ENCODE assay signal across 8 cellular contexts in genomic region chr12:54360717-54361456, GRCh38. TPM values are rescaled to one million over a fixed set of nuclear protein-coding genes. Genes with fewer than 3 reads are reported as not detected.
DNase-seq lines count a peak whose midpoint lies in the region; ATAC-seq and TF ChIP-seq lines count a peak whose summit lies in the region.

No MANE protein-coding gene starts in this region.

- H3K4me2 ChIP-seq in mesenchymal stem cell (ENCODE audit: low read length, poor library complexity, severe bottlenecking) = no peak overlapping the region

- H3K4me1 ChIP-seq in mesenchymal stem cell (ENCODE audit: control insufficient read depth, insufficient read depth, low read depth, low read length) (peaks cover 24% of the 10 kb centered on the region), stomach (peaks cover 18 to 48% (median 33%) of the 10 kb centered on the region in 4 donors)

- ATAC-seq in HG03378 (IDR thresholded peaks at IDR 0.05; ENCODE audit: unreplicated experiment) = no peak

- H2BK5ac ChIP-seq in mesenchymal stem cell (ENCODE audit: low read depth, low read length, poor library complexity, severe bottlenecking) = no peak overlapping the region

- peak overlapping the region in 1 of 2 experiments; percentile 99 for H2BK12ac ChIP-seq in mesenchymal stem cell (ENCODE audit: low read length in 2 of 2)

- H3K9me3 ChIP-seq in mesenchymal stem cell (ENCODE audit: control insufficient read depth, low read length) (no peaks in the 10 kb centered on the region), stomach (no peaks in the 10 kb centered on the region)

- no peak overlapping the region for H4K91ac ChIP-seq in mesenchymal stem cell (ENCODE audit: low read length)

- no peaks in the 10 kb centered on the region for H3K27me3 ChIP-seq in mesenchymal stem cell (ENCODE audit: control insufficient read depth in 1 of 2, insufficient read depth in 1 of 2, low read length in 2 of 2)
- H3K27me3 ChIP-seq in stomach = no peaks in the 10 kb centered on the region

- H3K4ac ChIP-seq in mesenchymal stem cell (ENCODE audit: low read depth in 1 of 2, low read length in 2 of 2) = peak overlapping the region in 1 of 2 experiments; percentile 64

- H3K18ac ChIP-seq in mesenchymal stem cell (ENCODE audit: low read depth in 1 of 2, low read length in 2 of 2) = peak overlapping the region in 1 of 2 experiments; percentile 37

- no peak overlapping the region for H4K8ac ChIP-seq in mesenchymal stem cell (ENCODE audit: low read length)

- DNase-seq in SIG-M5 treated with dmso at 0.1 percent for 504 hours (lab: John Stamatoyannopoulos, UW; ENCODE audit: unreplicated experiment) = peak; percentile 51
- no peak for DNase-seq in SIG-M5 (lab: John Stamatoyannopoulos, UW)
- peak; percentile 82 for DNase-seq in NCI-H2107 treated with DMSO at 0.1 percent for 48 hours (lab: John Stamatoyannopoulos, UW; ENCODE audit: unreplicated experiment)
- peak; percentile 30 for DNase-seq in activated CD4-positive, alpha-beta T cell treated with anti-CD3 and anti-CD28 coated beads for 1 hour
- DNase-seq in dermis blood vessel endothelial cell = peak; percentile 90
- peak; percentile 86 for DNase-seq in mesenchymal stem cell
- DNase-seq in stomach = peak; percentile 87

- H3K4me3 ChIP-seq in mesenchymal stem cell (ENCODE audit: insufficient read depth in 1 of 2, low read depth in 1 of 2, low read length in 2 of 2) = no peak overlapping the region
- no peak overlapping the region for H3K4me3 ChIP-seq in stomach

- no peak for TF ChIP-seq POLR2A in stomach (IDR thresholded peaks at IDR 0.05)

- TF ChIP-seq CTCF in stomach (IDR thresholded peaks at IDR 0.05) = peak in 5 of 7 experiments; percentile 44 to 93 (median 66)

- H2AK5ac ChIP-seq in mesenchymal stem cell (ENCODE audit: low read length, severe bottlenecking) = no peak overlapping the region

- intact Hi-C loops in stomach (cut with DNase I; ENCODE audit: low total_unique reads) = loop anchor here (10.0 kb wide), 2 partner anchors 66 to 136 kb away; no protein-coding TSS in a partner anchor

- WGBS in mesenchymal stem cell = 56% methylated on average over 10 of the region's 16 CpGs
- WGBS in stomach, 5 donors = 62 to 65% (median 65%) methylated on average over 16 of the region's 16 CpGs

- peak overlapping the region; percentile 35 for H2BK15ac ChIP-seq in mesenchymal stem cell (ENCODE audit: low read depth, poor library complexity, severe bottlenecking)

- H2AFZ ChIP-seq in mesenchymal stem cell (ENCODE audit: low read depth, low read length) = no peak overlapping the region

- peak overlapping the region; percentile 97 for H3K27ac ChIP-seq in mesenchymal stem cell (ENCODE audit: low read length, poor library complexity, severe bottlenecking)
- peak overlapping the region in 2 of 5 donors; percentile 84 to 92 for H3K27ac ChIP-seq in stomach

- no peak for TF ChIP-seq EP300 in stomach (IDR thresholded peaks at IDR 0.05)

- H3K36me3 ChIP-seq in mesenchymal stem cell (ENCODE audit: control insufficient read depth in 1 of 2, insufficient read depth in 2 of 2, low read depth in 1 of 2, low read length in 2 of 2) = no peaks in the 10 kb centered on the region
- no peaks in the 10 kb centered on the region for H3K36me3 ChIP-seq in stomach

- no peak overlapping the region for H3K14ac ChIP-seq in mesenchymal stem cell (ENCODE audit: low read length in 2 of 2)

- peaks cover 9% of the 10 kb centered on the region for H3K79me1 ChIP-seq in mesenchymal stem cell (replicated peaks; ENCODE audit: low read length, poor library complexity, severe bottlenecking)

- H3K9ac ChIP-seq in mesenchymal stem cell (ENCODE audit: low read length) = peak overlapping the region; percentile 96

- no peak overlapping the region for H2BK120ac ChIP-seq in mesenchymal stem cell (ENCODE audit: low read depth, low read length)

- H3K23ac ChIP-seq in mesenchymal stem cell (ENCODE audit: low read length in 2 of 2) = no peak overlapping the region

RNA-seq across cellular contexts. Expression of gene GPR84, which starts 3.4 kb away (rescaled TPM):
- total RNA-seq in dermis blood vessel endothelial cell (under 0.01 and 0.05 TPM in 2 replicates), stomach (not detected)
- polyA plus RNA-seq in mesenchymal stem cell (2013, experiment 1 of 2) = not detected
- polyA plus RNA-seq in mesenchymal stem cell (2013, experiment 2 of 2) = not detected
- 1 to 10 TPM in 1 of 3 donors, under 1 TPM in 2; 0.46 to 1.4 (median 0.50) TPM for polyA plus RNA-seq in stomach

RNA-seq across cellular contexts. Expression of gene ZNF385A, which starts 23.6 kb away (rescaled TPM):
- total RNA-seq in dermis blood vessel endothelial cell (2.2 and 4.0 TPM in 2 replicates), stomach (10 to 100 TPM in 1 of 5 donors, 1 to 10 TPM in 4; 1.2 to 35.7 (median 2.6) TPM)
- polyA plus RNA-seq in mesenchymal stem cell (2013, experiment 1 of 2) = 16.2 TPM
- 17.1 TPM for polyA plus RNA-seq in mesenchymal stem cell (2013, experiment 2 of 2)
- polyA plus RNA-seq in stomach = 10 to 100 TPM; 16.9 to 35.1 (median 17.6) TPM

RNA-seq across cellular contexts. Expression of gene COPZ1, which starts 36.0 kb away (rescaled TPM):
- total RNA-seq in dermis blood vessel endothelial cell (111 and 159 TPM in 2 replicates), stomach (10 to 100 TPM; 14.6 to 91.6 (median 42.4) TPM)
- polyA plus RNA-seq in mesenchymal stem cell (2013, experiment 1 of 2) = 182 TPM
- 182 TPM for polyA plus RNA-seq in mesenchymal stem cell (2013, experiment 2 of 2)
- 100 to 1,000 TPM in 2 of 3 donors, 10 to 100 TPM in 1; 92.4 to 133 (median 108) TPM for polyA plus RNA-seq in stomach

RNA-seq across cellular contexts. Expression of gene ITGA5, which starts 58.2 kb away (rescaled TPM):
- total RNA-seq in dermis blood vessel endothelial cell (567 and 846 TPM in 2 replicates), stomach (100 to 1,000 TPM in 2 of 5 donors, 10 to 100 TPM in 3; 53.7 to 182 (median 88.8) TPM)
- 248 TPM for polyA plus RNA-seq in mesenchymal stem cell (2013, experiment 1 of 2)
- polyA plus RNA-seq in mesenchymal stem cell (2013, experiment 2 of 2) = 244 TPM
- 100 to 1,000 TPM in 1 of 3 donors, 10 to 100 TPM in 2; 29.3 to 102 (median 33.2) TPM for polyA plus RNA-seq in stomach
